21 cellular contexts compared by ENCODE assay signal in genomic region chr5:88799976-88800375, GRCh38.
DNase-seq lines count a peak whose midpoint lies in the region; ATAC-seq and TF ChIP-seq lines count a peak whose summit lies in the region.
"Had no signal": no experiment of that assay in that cellular context is flagged by ENCODE, and none has a peak within 500 bp of the region (broad histone marks: within the 10 kb centered on the region; RNA-seq: fewer than 3 reads in every experiment).

No MANE protein-coding gene starts in this region.

- H3K4me1 Mint-ChIP-seq in endothelial cell (ENCODE audit: unreplicated experiment) = peaks cover 17% of the 10 kb centered on the region
- H3K4me1 Mint-ChIP-seq in neural progenitor cell = no peaks in the 10 kb centered on the region
- H3K4me1 Mint-ChIP-seq: CD4-positive, CD25-positive, alpha-beta regulatory T cell; GM23338 had no signal

- intact Hi-C loops in left ventricle myocardium superior (cut with micrococcal nuclease) (no loop called here), left colon (cut with DNase I, micrococcal nuclease) (no loop called here)

- H3K36me3 Mint-ChIP-seq in endothelial cell (ENCODE audit: low read depth, unreplicated experiment) (peaks cover 60% of the 10 kb centered on the region), neural progenitor cell (no peaks in the 10 kb centered on the region)
- H3K36me3 Mint-ChIP-seq: CD4-positive, CD25-positive, alpha-beta regulatory T cell had no signal

- H3K36me3 ChIP-seq in cardiac muscle cell = peaks cover 32% of the 10 kb centered on the region
- no peaks in the 10 kb centered on the region for H3K36me3 ChIP-seq in neural progenitor cell
- H3K36me3 ChIP-seq: BE2C, Peyer's patch had no signal

- H3K27me3 ChIP-seq in cardiac muscle cell (no peaks in the 10 kb centered on the region), neural progenitor cell (no peaks in the 10 kb centered on the region)
- H3K27me3 ChIP-seq: BE2C, MG63, Peyer's patch had no signal

- no peak overlapping the region for H3K9ac ChIP-seq in neural progenitor cell

- H3K9me3 Mint-ChIP-seq in endothelial cell (ENCODE audit: unreplicated experiment) (no peaks in the 10 kb centered on the region), neural progenitor cell (peaks cover 5% of the 10 kb centered on the region)
- H3K9me3 Mint-ChIP-seq: GM23338 had no signal

- no peak for DNase-seq in cardiac muscle cell (ENCODE audit: low read depth in 1 of 2, low spot score in 1 of 2)
- DNase-seq in left ventricle myocardium superior = no peak
- DNase-seq in endothelial cell (ENCODE audit: low spot score) = no peak
- DNase-seq in neural progenitor cell (ENCODE audit: low spot score) = no peak
- no peak for DNase-seq in GM10266 (ENCODE audit: extremely low spot score)
- no peak for DNase-seq in activated naive CD4-positive, alpha-beta T cell treated with anti-CD3 and anti-CD28 coated beads, Interleukin-2, amount 50 U/mL, for 16 hours
- DNase-seq in left colon = no peak
- no peak for DNase-seq in germinal center (ENCODE audit: low spot score)
- DNase-seq: BE2C; Caco-2; CD4-positive, CD25-positive, alpha-beta regulatory T cell; GF-D8; Kasumi-1; MG63; NCI-H1092; NCI-H1436 treated with DMSO at 0.1 percent for 48 hours; NCI-H2029; NCI-H446 treated with DMSO at 0.1 percent for 48 hours; NCI-H69; Peyer's patch had no signal

- H3K4me3 ChIP-seq in cardiac muscle cell = no peak overlapping the region
- H3K4me3 ChIP-seq in neural progenitor cell = no peak overlapping the region
- H3K4me3 ChIP-seq: GM23338, MG63, Peyer's patch had no signal

- no peak overlapping the region for H3K4me2 ChIP-seq in neural progenitor cell
- H3K4me2 ChIP-seq: GM23338 had no signal

- H2AFZ ChIP-seq in neural progenitor cell (replicated peaks) = peak overlapping the region; percentile 65

- H3K27ac Mint-ChIP-seq in endothelial cell (ENCODE audit: unreplicated experiment) (no peak overlapping the region), neural progenitor cell (no peak overlapping the region)
- H3K27ac Mint-ChIP-seq: GM23338 had no signal

- no peaks in the 10 kb centered on the region for H3K9me3 ChIP-seq in cardiac muscle cell (ENCODE audit: low read depth)
- no peaks in the 10 kb centered on the region for H3K9me3 ChIP-seq in neural progenitor cell (ENCODE audit: low read depth)
- H3K9me3 ChIP-seq: BE2C, Caco-2, Peyer's patch had no signal

- H3K27me3 Mint-ChIP-seq in endothelial cell (ENCODE audit: unreplicated experiment) (no peaks in the 10 kb centered on the region), neural progenitor cell (ENCODE audit: insufficient read depth, low read depth) (no peaks in the 10 kb centered on the region)

- H3K4me1 ChIP-seq in cardiac muscle cell (ENCODE audit: low read depth) (no peaks in the 10 kb centered on the region), neural progenitor cell (no peaks in the 10 kb centered on the region)
- H3K4me1 ChIP-seq: BE2C, Caco-2, Peyer's patch had no signal

- TF ChIP-seq CTCF in cardiac muscle cell (IDR thresholded peaks at IDR 0.05; ENCODE audit: low read depth, low read length) (no peak), endothelial cell (IDR thresholded peaks at IDR 0.05; ENCODE audit: unreplicated experiment) (no peak), neural progenitor cell (IDR thresholded peaks at IDR 0.05) (no peak), GM10266 (IDR thresholded peaks at IDR 0.05; ENCODE audit: control insufficient read depth, insufficient read depth, low read depth, missing control alignments) (no peak)

- no peak for ATAC-seq in left ventricle myocardium superior
- ATAC-seq in left colon = no peak
- ATAC-seq: GM23338 had no signal

- no peaks in the 10 kb centered on the region for H3F3A ChIP-seq in neural progenitor cell (ENCODE audit: low read depth)

- H3K27ac ChIP-seq in cardiac muscle cell = peak overlapping the region; percentile 22
- H3K27ac ChIP-seq in neural progenitor cell = no peak overlapping the region
- H3K27ac ChIP-seq: Peyer's patch had no signal

- no peaks in the 10 kb centered on the region for H4K20me1 ChIP-seq in neural progenitor cell (ENCODE audit: low read depth)

- H3K4me3 Mint-ChIP-seq in endothelial cell (ENCODE audit: unreplicated experiment) = peak overlapping the region; percentile 74
- H3K4me3 Mint-ChIP-seq in neural progenitor cell = no peak overlapping the region
- H3K4me3 Mint-ChIP-seq: CD4-positive, CD25-positive, alpha-beta regulatory T cell; GM23338 had no signal

- no peaks in the 10 kb centered on the region for H3K79me2 ChIP-seq in neural progenitor cell (ENCODE audit: low read depth)
